Comparison of ENCODE assay signal across 8 cellular contexts in the genomic region with DNA sequence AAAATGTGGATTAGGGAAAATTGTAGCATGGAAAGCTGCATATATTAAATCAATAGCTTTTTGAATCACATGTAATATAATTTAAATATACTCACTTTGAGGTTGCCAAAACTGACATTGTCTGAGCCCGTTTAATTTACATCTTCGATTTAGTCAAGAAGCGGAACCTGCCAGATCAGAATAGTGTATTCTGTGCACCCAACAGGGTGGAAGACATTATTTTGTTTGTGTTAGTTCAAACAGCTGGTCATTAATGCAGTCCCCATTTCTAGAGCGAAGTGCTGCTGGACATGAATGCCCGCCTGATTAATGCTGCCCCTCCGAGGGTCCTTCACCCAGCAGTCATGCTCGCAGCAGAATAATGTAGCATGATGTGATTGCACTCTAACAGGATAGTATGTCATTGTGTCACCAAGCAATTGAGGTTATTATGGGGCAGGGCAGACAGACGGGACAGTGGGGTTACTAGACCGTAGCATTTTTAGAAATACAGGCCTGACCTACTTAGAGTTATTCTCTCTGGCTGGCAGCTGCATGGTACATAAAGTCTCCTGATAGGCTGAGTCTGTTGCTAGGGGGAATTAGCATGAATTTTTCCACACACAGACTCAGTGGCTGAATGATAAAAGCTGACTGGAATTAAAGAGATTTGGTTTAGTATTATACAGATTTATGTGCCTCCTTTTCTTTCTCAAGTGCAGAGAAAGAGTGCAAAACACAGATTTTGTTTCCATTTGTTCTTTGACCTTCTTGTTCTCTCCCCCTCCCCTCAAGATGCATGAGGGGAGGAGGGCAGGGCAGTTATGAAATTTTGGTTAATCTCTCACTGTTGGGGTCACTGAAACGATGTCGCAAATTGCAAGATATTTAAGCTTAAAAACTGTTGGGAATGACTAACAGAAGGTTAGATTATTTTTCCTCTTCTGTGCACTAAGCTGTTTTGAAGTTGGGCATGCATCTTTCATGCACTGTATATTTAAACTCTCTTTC.
A peak's percentile ranks its signal among the peaks of the same experiment; 100 is the strongest.
DNase-seq lines count a peak whose midpoint lies in the region; ATAC-seq and TF ChIP-seq lines count a peak whose summit lies in the region.

No MANE protein-coding gene starts in this region.

- peaks cover 38% of the 10 kb centered on the region for H3K4me1 Mint-ChIP-seq in progenitor cell of endocrine pancreas (ENCODE audit: low read depth)

- peak overlapping the region; percentile 73 for H3K27ac Mint-ChIP-seq in progenitor cell of endocrine pancreas

- peaks cover 9% of the 10 kb centered on the region for H3K36me3 Mint-ChIP-seq in progenitor cell of endocrine pancreas (ENCODE audit: insufficient read depth)

- ATAC-seq in GM18511 (IDR thresholded peaks at IDR 0.05; ENCODE audit: unreplicated experiment) = no peak
- no peak for ATAC-seq in GM18498 (IDR thresholded peaks at IDR 0.05; ENCODE audit: unreplicated experiment)

- no peak overlapping the region for H3K4me3 Mint-ChIP-seq in progenitor cell of endocrine pancreas (ENCODE audit: low read depth)

- H3K9me3 Mint-ChIP-seq in progenitor cell of endocrine pancreas (ENCODE audit: low read depth) = no peaks in the 10 kb centered on the region

- no peak for TF ChIP-seq CTCF in progenitor cell of endocrine pancreas (IDR thresholded peaks at IDR 0.05; ENCODE audit: unreplicated experiment)

- DNase-seq in G401 (ENCODE audit: low spot score) = peak; percentile 40
- DNase-seq in NCI-H524 (lab: John Stamatoyannopoulos, UW) = peak; percentile 24 to 77
- peak; percentile 62 for DNase-seq in fibroblast of peridontal ligament (ENCODE audit: extremely low read depth)
- no peak for DNase-seq in progenitor cell of endocrine pancreas (ENCODE audit: low spot score, unreplicated experiment)
- no peak for DNase-seq in NOMO-1 treated with dmso at 0.1 percent for 144 hours (lab: John Stamatoyannopoulos, UW; ENCODE audit: unreplicated experiment)
- DNase-seq in amniotic stem cell (lab: John Stamatoyannopoulos, UW) = no peak

- H3K27me3 Mint-ChIP-seq in progenitor cell of endocrine pancreas = no peaks in the 10 kb centered on the region

- in situ Hi-C loops in G401 (cut with HindIII; ENCODE audit: low sequenced_read_pairs) = no loop called here

Comparison
In these comparisons a context has a peak if more than half of its experiments do, and no peak if none do; other contexts are left out.
1. DNase-seq: peak in G401 (single experiment), NCI-H524 (2 of 2) and fibroblast of peridontal ligament (single experiment); none in progenitor cell of endocrine pancreas (single experiment), NOMO-1 treated with dmso at 0.1 percent for 144 hours (single experiment) and amniotic stem cell (single experiment).